In genomic region chr1:108511764-108512163, GRCh38 we compare ENCODE assay signal across 9 cellular contexts.
"Had no signal": no experiment of that assay in that cellular context is flagged by ENCODE, and none has a peak within 500 bp of the region (broad histone marks: within the 10 kb centered on the region; RNA-seq: fewer than 3 reads in every experiment).

No MANE protein-coding gene starts in this region.

- H3K27me3 ChIP-seq: transverse colon had no signal

- H3K4me1 ChIP-seq: lower lobe of right lung, transverse colon had no signal

- H3K27ac ChIP-seq: lower lobe of right lung, parathyroid adenoma, transverse colon had no signal

- ATAC-seq: activated CD4-positive, alpha-beta T cell treated with anti-CD3 and anti-CD28 coated beads for 36 hours had no signal

- H3K4me3 ChIP-seq: lower lobe of right lung, transverse colon had no signal

- H3K9me3 ChIP-seq: lower lobe of right lung, transverse colon had no signal

- H3K36me3 ChIP-seq: lower lobe of right lung, transverse colon had no signal

- DNase-seq: activated CD4-positive, alpha-beta memory T cell treated with anti-CD3 and anti-CD28 coated beads, Interleukin-2, amount 10 ng/mL, durations not matched to agents 7 days and 5 days; activated CD4-positive, alpha-beta T cell treated with anti-CD3 and anti-CD28 coated beads for 36 hours; activated gamma-delta T cell treated with Interleukin-2 at 50 U/mL for 16 hours; activated naive CD8-positive, alpha-beta T cell treated with anti-CD3 and anti-CD28 coated beads for 36 hours; activated T-cell treated with anti-CD3 and anti-CD28 coated beads, Interleukin-2, amount 50 U/mL, for 72 hours; lower lobe of right lung; stimulated activated CD4-positive, alpha-beta T cell treated with anti-CD3 and anti-CD28 coated beads, Interleukin-15, amount 100 ng/mL, for 24 hours; transverse colon had no signal
